ENCODE assay signal across 28 cellular contexts in genomic region chr2:81991282-81991681, GRCh38.
"Had no signal": no experiment of that assay in that cellular context is flagged by ENCODE, and none has a peak within 500 bp of the region (broad histone marks: within the 10 kb centered on the region; RNA-seq: fewer than 3 reads in every experiment).

No MANE protein-coding gene starts in this region.

- H3K36me3 ChIP-seq: left lung, lower lobe of right lung, pancreas, right atrium auricular region, sigmoid colon, spleen, tibial nerve, vagina had no signal

- H3K4me3 ChIP-seq: left lung, lower lobe of right lung, pancreas, psoas muscle, right atrium auricular region, sigmoid colon, spleen, tibial nerve, vagina had no signal

- H3K4me3 Mint-ChIP-seq: naive thymus-derived CD8-positive, alpha-beta T cell; nephron; neural crest cell; stimulated activated memory B cell treated with anti-CD40 and anti-IgM and Interleukin-4, amounts not matched to agents 10 μg/mL and 1 μg/mL and 100 μg/mL, for 72 hours; stimulated activated naive CD8-positive, alpha-beta T cell treated with anti-CD3 and anti-CD28 coated beads, Interleukin-15, amount 100 ng/mL, for 72 hours; type B pancreatic cell had no signal

- H3K4me1 ChIP-seq: left lung, lower lobe of right lung, pancreas, psoas muscle, right atrium auricular region, spleen, tibial nerve, vagina had no signal

- H3K9me3 ChIP-seq: left lung, lower lobe of right lung, pancreas, psoas muscle, right atrium auricular region, sigmoid colon, tibial nerve, vagina had no signal

- H3K27me3 ChIP-seq: left lung, pancreas, right atrium auricular region, sigmoid colon, spleen, tibial nerve, vagina had no signal

- H3K36me3 Mint-ChIP-seq: naive thymus-derived CD8-positive, alpha-beta T cell; stimulated activated memory B cell treated with anti-CD40 and anti-IgM and Interleukin-4, amounts not matched to agents 10 μg/mL and 1 μg/mL and 100 μg/mL, for 72 hours; type B pancreatic cell had no signal

- DNase-seq: hypothalamus; islet precursor cell; left colon; left lung; lower lobe of right lung; mammary epithelial cell; mesenchymal stem cell; naive thymus-derived CD8-positive, alpha-beta T cell; nucleus accumbens; pancreas; posterior cingulate gyrus; psoas muscle; sigmoid colon; small intestine; spleen; stimulated activated CD4-positive, alpha-beta T cell treated with anti-CD3 and anti-CD28 coated beads, Interleukin-2, amount 100 ng/mL, for 48 hours; stimulated activated CD4-positive, alpha-beta T cell treated with anti-CD3 and anti-CD28 coated beads, Interleukin-4, amount 100 ng/mL, for 4 hours; stimulated activated CD8-positive, alpha-beta memory T cell treated with anti-CD3 and anti-CD28 coated beads, Interleukin-4, amount 100 ng/mL, for 48 hours; stimulated activated naive CD4-positive, alpha-beta T cell treated with Interleukin-2 at 50 U/mL for 16 hours; stimulated activated naive CD8-positive, alpha-beta T cell treated with anti-CD3 and anti-CD28 coated beads, Interleukin-15, amount 100 ng/mL, for 72 hours; substantia nigra had no signal

- ATAC-seq: left colon; left lung; lower lobe of right lung; naive thymus-derived CD8-positive, alpha-beta T cell; pancreas; psoas muscle; stimulated activated memory B cell treated with anti-CD40 and anti-IgM and Interleukin-4, amounts not matched to agents 10 μg/mL and 1 μg/mL and 100 μg/mL, for 72 hours; stimulated activated naive CD8-positive, alpha-beta T cell treated with anti-CD3 and anti-CD28 coated beads, Interleukin-15, amount 100 ng/mL, for 72 hours had no signal

- H3K9me3 Mint-ChIP-seq: stimulated activated memory B cell treated with anti-CD40 and anti-IgM and Interleukin-4, amounts not matched to agents 10 μg/mL and 1 μg/mL and 100 μg/mL, for 72 hours; stimulated activated naive CD8-positive, alpha-beta T cell treated with anti-CD3 and anti-CD28 coated beads, Interleukin-15, amount 100 ng/mL, for 72 hours; type B pancreatic cell had no signal

- H3K4me1 Mint-ChIP-seq: naive thymus-derived CD8-positive, alpha-beta T cell; nephron; neural crest cell; stimulated activated memory B cell treated with anti-CD40 and anti-IgM and Interleukin-4, amounts not matched to agents 10 μg/mL and 1 μg/mL and 100 μg/mL, for 72 hours; stimulated activated naive CD8-positive, alpha-beta T cell treated with anti-CD3 and anti-CD28 coated beads, Interleukin-15, amount 100 ng/mL, for 72 hours had no signal

- H3K27ac ChIP-seq: left lung, lower lobe of right lung, pancreas, psoas muscle, right atrium auricular region, sigmoid colon, spleen, tibial nerve, vagina had no signal

- FAIRE-seq: pancreas, small intestine had no signal

- H3K27ac Mint-ChIP-seq: naive thymus-derived CD8-positive, alpha-beta T cell; stimulated activated memory B cell treated with anti-CD40 and anti-IgM and Interleukin-4, amounts not matched to agents 10 μg/mL and 1 μg/mL and 100 μg/mL, for 72 hours; stimulated activated naive CD8-positive, alpha-beta T cell treated with anti-CD3 and anti-CD28 coated beads, Interleukin-15, amount 100 ng/mL, for 72 hours; type B pancreatic cell had no signal

- H3K27me3 Mint-ChIP-seq: naive thymus-derived CD8-positive, alpha-beta T cell; stimulated activated memory B cell treated with anti-CD40 and anti-IgM and Interleukin-4, amounts not matched to agents 10 μg/mL and 1 μg/mL and 100 μg/mL, for 72 hours; stimulated activated naive CD8-positive, alpha-beta T cell treated with anti-CD3 and anti-CD28 coated beads, Interleukin-15, amount 100 ng/mL, for 72 hours; type B pancreatic cell had no signal
